ENCODE assay signal across 9 cellular contexts in genomic region chr17:80221401-80221800, GRCh38. TPM values are rescaled to one million over a fixed set of nuclear protein-coding genes. Genes with fewer than 3 reads are reported as not detected.
A peak's percentile ranks its signal among the peaks of the same experiment; 100 is the strongest.
DNase-seq lines count a peak whose midpoint lies in the region; ATAC-seq, FAIRE-seq and TF ChIP-seq lines count a peak whose summit lies in the region.
"Had no signal": no experiment of that assay in that cellular context is flagged by ENCODE, and none has a peak within 500 bp of the region (broad histone marks: within the 10 kb centered on the region; RNA-seq: fewer than 3 reads in every experiment).

No MANE protein-coding gene starts in this region.

- no peak overlapping the region for H3K27ac Mint-ChIP-seq in activated naive CD8-positive, alpha-beta T cell treated with anti-CD3 and anti-CD28 coated beads for 36 hours
- no peak overlapping the region for H3K27ac Mint-ChIP-seq in stimulated activated memory B cell treated with anti-CD40 and anti-IgM and Interleukin-4, amounts not matched to agents 10 μg/mL and 1 μg/mL and 100 μg/mL, for 72 hours

- FAIRE-seq in keratinocyte (lab: Jason Lieb, UNC) (no peak), small intestine (lab: Jason Lieb, UNC) (no peak)
- FAIRE-seq: islet of Langerhans had no signal

- dilution Hi-C loops in keratinocyte (cut with MboI; ENCODE audit: extremely low pct_ligation_motif_present, low sequenced_read_pairs): no loop called here

- H4K20me1 ChIP-seq in HCT116 (ENCODE audit: insufficient read depth) (no peaks in the 10 kb centered on the region), keratinocyte (ENCODE audit: control insufficient read depth, extremely low read depth, insufficient read depth, low read length) (no peaks in the 10 kb centered on the region)

- H3K4me1 Mint-ChIP-seq in activated naive CD8-positive, alpha-beta T cell treated with anti-CD3 and anti-CD28 coated beads for 36 hours: peaks cover 29% of the 10 kb centered on the region
- H3K4me1 Mint-ChIP-seq in stimulated activated memory B cell treated with anti-CD40 and anti-IgM and Interleukin-4, amounts not matched to agents 10 μg/mL and 1 μg/mL and 100 μg/mL, for 72 hours: peaks cover 40% of the 10 kb centered on the region

- peak overlapping the region; percentile 61 for H3K4me3 Mint-ChIP-seq in activated naive CD8-positive, alpha-beta T cell treated with anti-CD3 and anti-CD28 coated beads for 36 hours
- peak overlapping the region; percentile 66 for H3K4me3 Mint-ChIP-seq in stimulated activated memory B cell treated with anti-CD40 and anti-IgM and Interleukin-4, amounts not matched to agents 10 μg/mL and 1 μg/mL and 100 μg/mL, for 72 hours

- peak overlapping the region; percentile 31; the same call in 1 of the 2 replicates for H3K27ac ChIP-seq in HCT116 (ENCODE audit: low read depth, low read length)
- no peak overlapping the region for H3K27ac ChIP-seq in keratinocyte (ENCODE audit: control insufficient read depth, insufficient read depth, low read length)
- no peak overlapping the region for H3K27ac ChIP-seq in small intestine (ENCODE audit: low read depth in 1 of 2, low read length in 1 of 2)

- H3K9me1 ChIP-seq in keratinocyte (ENCODE audit: control insufficient read depth, extremely low read depth, insufficient read depth, low read length): no peaks in the 10 kb centered on the region

- H3K27me3 ChIP-seq in HCT116 (ENCODE audit: insufficient read depth, low read length): no peaks in the 10 kb centered on the region
- H3K27me3 ChIP-seq in keratinocyte (ENCODE audit: control insufficient read depth, extremely low read depth, insufficient read depth, low read length): no peaks in the 10 kb centered on the region
- H3K27me3 ChIP-seq in small intestine (ENCODE audit: control insufficient read depth in 2 of 2, insufficient read depth in 2 of 2, low read length in 2 of 2): no peaks in the 10 kb centered on the region

- no peaks in the 10 kb centered on the region for H3K9me3 ChIP-seq in HCT116 (ENCODE audit: control insufficient read depth in 1 of 2, insufficient read depth in 1 of 2, low read depth in 1 of 2, low read length in 2 of 2)
- no peaks in the 10 kb centered on the region for H3K9me3 ChIP-seq in keratinocyte (ENCODE audit: control insufficient read depth, low read depth, low read length)
- no peaks in the 10 kb centered on the region for H3K9me3 ChIP-seq in small intestine (ENCODE audit: control insufficient read depth, low read depth)

- TSS peak; percentile 36 for BruUV-seq in HCT116 (replicated peaks; lab: Mats Ljungman, UMichigan)

- peaks cover 8 to 15% of the 10 kb centered on the region in 2 experiments; a peak in 3 of 4 replicates for H3K4me1 ChIP-seq in HCT116 (ENCODE audit: control insufficient read depth in 1 of 2, insufficient read depth in 2 of 2, low read length in 2 of 2)
- peaks cover 7% of the 10 kb centered on the region for H3K4me1 ChIP-seq in keratinocyte (ENCODE audit: control insufficient read depth, extremely low read depth, insufficient read depth, low read length)
- H3K4me1 ChIP-seq in small intestine (ENCODE audit: control insufficient read depth in 2 of 2, insufficient read depth in 1 of 2, low read depth in 1 of 2, low read length in 1 of 2): peaks cover 2 to 3% of the 10 kb centered on the region in 2 donors

- no peaks in the 10 kb centered on the region for H3K27me3 Mint-ChIP-seq in activated naive CD8-positive, alpha-beta T cell treated with anti-CD3 and anti-CD28 coated beads for 36 hours
- H3K27me3 Mint-ChIP-seq in stimulated activated memory B cell treated with anti-CD40 and anti-IgM and Interleukin-4, amounts not matched to agents 10 μg/mL and 1 μg/mL and 100 μg/mL, for 72 hours: no peaks in the 10 kb centered on the region

- H3K36me3 Mint-ChIP-seq in activated naive CD8-positive, alpha-beta T cell treated with anti-CD3 and anti-CD28 coated beads for 36 hours: peaks cover 2% of the 10 kb centered on the region
- H3K36me3 Mint-ChIP-seq in stimulated activated memory B cell treated with anti-CD40 and anti-IgM and Interleukin-4, amounts not matched to agents 10 μg/mL and 1 μg/mL and 100 μg/mL, for 72 hours: peaks cover 26% of the 10 kb centered on the region

- TF ChIP-seq CTCF in HCT116 (IDR thresholded peaks at IDR 0.05 in 2 of 3, conservative IDR thresholded peaks at IDR 0.05 in 1 of 3; ENCODE audit: borderline replicate concordance in 1 of 3, insufficient read depth in 1 of 3, low read depth in 2 of 3, low read length in 2 of 3): no peak
- TF ChIP-seq CTCF in keratinocyte (optimal IDR thresholded peaks at IDR 0.05 in 1 of 3, IDR thresholded peaks at IDR 0.05 in 1 of 3, conservative IDR thresholded peaks at IDR 0.05 in 1 of 3; ENCODE audit: extremely low read depth in 1 of 3, insufficient read depth in 2 of 3, low read length in 3 of 3): no peak

- H2AFZ ChIP-seq in HCT116 (ENCODE audit: low read depth, low read length, poor library complexity, severe bottlenecking) (no peak overlapping the region), keratinocyte (ENCODE audit: control insufficient read depth, low read length) (no peak overlapping the region)

- ATAC-seq in HCT116: no peak
- ATAC-seq in stimulated activated memory B cell treated with anti-CD40 and anti-IgM and Interleukin-4, amounts not matched to agents 10 μg/mL and 1 μg/mL and 100 μg/mL, for 72 hours: no peak

- no peaks in the 10 kb centered on the region for H3K9me2 ChIP-seq in HCT116 (ENCODE audit: insufficient read depth)

- H3K4me3 ChIP-seq in HCT116 (replicated peaks in 1 of 2; ENCODE audit: low read depth in 1 of 2, low read length in 2 of 2) (peak overlapping the region; percentile 88 to 97), keratinocyte (ENCODE audit: control insufficient read depth in 2 of 3, extremely low read depth in 1 of 3, insufficient read depth in 2 of 3, low read depth in 1 of 3, low read length in 3 of 3) (peak overlapping the region in 1 of 3 experiments; percentile 75), small intestine (ENCODE audit: low read depth in 1 of 2, low read length in 2 of 2) (no peak overlapping the region)

- 80 to 86% (median 85%) methylated on average over 17 to 20 of the region's 20 CpGs for WGBS in small intestine, 3 donors

- no peak for TF ChIP-seq RAD21 in HCT116 (IDR thresholded peaks at IDR 0.05; ENCODE audit: low read depth)

- peaks cover 17% of the 10 kb centered on the region for H3K79me2 ChIP-seq in HCT116 (ENCODE audit: insufficient read depth, low read length)
- no peaks in the 10 kb centered on the region for H3K79me2 ChIP-seq in keratinocyte (ENCODE audit: control insufficient read depth, insufficient read depth, low read length)

- TF ChIP-seq POLR2A in HCT116 (IDR thresholded peaks at IDR 0.05; ENCODE audit: borderline replicate concordance, extremely low read depth, insufficient read depth, insufficient read length): no peak

- H3K9ac ChIP-seq in HCT116 (ENCODE audit: low read length) (peak overlapping the region; percentile 93; the same call in 1 of the 2 replicates), keratinocyte (ENCODE audit: control insufficient read depth, extremely low read depth, insufficient read depth, low read length) (no peak overlapping the region)

- POLR2A ChIA-PET in HCT116 (lab: Charles Lee): no interaction called here

- intact Hi-C loops in HCT116 (cut with micrococcal nuclease): no loop called here

- no peaks in the 10 kb centered on the region for H3K9me3 Mint-ChIP-seq in activated naive CD8-positive, alpha-beta T cell treated with anti-CD3 and anti-CD28 coated beads for 36 hours
- peaks cover 4% of the 10 kb centered on the region for H3K9me3 Mint-ChIP-seq in stimulated activated memory B cell treated with anti-CD40 and anti-IgM and Interleukin-4, amounts not matched to agents 10 μg/mL and 1 μg/mL and 100 μg/mL, for 72 hours

- DNase-seq in HCT116 (ENCODE audit: low read depth, low spot score): no peak
- no peak for DNase-seq in activated naive CD8-positive, alpha-beta T cell treated with anti-CD3 and anti-CD28 coated beads for 36 hours
- no peak for DNase-seq in keratinocyte (ENCODE audit: low read depth, low spot score)
- no peak for DNase-seq in small intestine
- no peak for DNase-seq in NCI-H2081 treated with DMSO at 0.1 percent for 48 hours (lab: John Stamatoyannopoulos, UW)
- DNase-seq in NCI-H345 (lab: John Stamatoyannopoulos, UW): no peak
- no peak for DNase-seq in NCI-H446 treated with DMSO at 0.1 percent for 48 hours (lab: John Stamatoyannopoulos, UW)

- RAD21 ChIA-PET in HCT116 (lab: Charles Lee; ENCODE audit: low non-redundant PET in 1 of 2, low total read pairs in 2 of 2, uncharacterized antibody in 2 of 2, unreplicated experiment in 2 of 2): no interaction called here

- CTCF ChIA-PET in HCT116 (lab: Charles Lee): no interaction called here

- peak overlapping the region; percentile 98 for H3K4me2 ChIP-seq in HCT116 (ENCODE audit: low read length)
- peak overlapping the region; percentile 56 for H3K4me2 ChIP-seq in keratinocyte (ENCODE audit: control insufficient read depth, extremely low read depth, insufficient read depth, low read depth, low read length)

- H3K36me3 ChIP-seq in HCT116 (ENCODE audit: control insufficient read depth in 1 of 2, insufficient read depth in 2 of 2, low read length in 2 of 2) (peaks cover 0 to 13% of the 10 kb centered on the region in 2 experiments; a peak in 1 of 4 replicates), keratinocyte (ENCODE audit: control insufficient read depth in 2 of 2, extremely low read depth in 1 of 2, insufficient read depth in 2 of 2, low read length in 2 of 2) (no peaks in the 10 kb centered on the region), small intestine (ENCODE audit: control insufficient read depth in 2 of 2, insufficient read depth in 2 of 2, low read length in 2 of 2) (no peaks in the 10 kb centered on the region)

RNA-seq across cellular contexts. Expression of gene SLC26A11, which starts 1.2 kb away (rescaled TPM):
- 17.7 TPM for total RNA-seq in HCT116 (2021; ENCODE audit: unreplicated experiment)
- polyA plus RNA-seq in HCT116 (2012): 11.2 and 13.1 TPM in 2 replicates
- total RNA-seq in activated naive CD8-positive, alpha-beta T cell treated with anti-CD3 and anti-CD28 coated beads for 36 hours: 1 to 10 TPM; 1.7 to 2.3 TPM
- polyA plus RNA-seq in keratinocyte: 2.2 to 4.7 TPM (median 3.0 TPM) in 3 replicates
- polyA plus RNA-seq in keratinocyte (2011; ENCODE audit: low read depth): 2.0 TPM
- polyA plus RNA-seq in keratinocyte (2011; cell fraction: cytosol; rRNA removed): 1.3 and 2.6 TPM in 2 replicates
- 15.7 and 21.6 TPM in 2 replicates for polyA plus RNA-seq in keratinocyte (2011; cell fraction: nucleus; rRNA removed)
- polyA plus RNA-seq in keratinocyte (2012; ENCODE audit: low replicate concordance): 3.8 and 5.7 TPM in 2 replicates
- 2.2 to 5.7 TPM (median 3.2 TPM) in 3 replicates for polyA minus RNA-seq in keratinocyte
- polyA minus RNA-seq in keratinocyte (2011; cell fraction: cytosol; rRNA and poly(A)+ RNA removed): 3.3 TPM
- polyA minus RNA-seq in keratinocyte (2011; cell fraction: nucleus; rRNA and poly(A)+ RNA removed): 11.2 and 12.5 TPM in 2 replicates
- 1 to 10 TPM; 7.3 to 8.7 (median 8.1) TPM for polyA plus RNA-seq in small intestine

RNA-seq across cellular contexts. Expression of gene SGSH, which starts 1.3 kb away (rescaled TPM):
- total RNA-seq in HCT116 (2021; ENCODE audit: unreplicated experiment): 34.4 TPM
- polyA plus RNA-seq in HCT116 (2012): 25.6 and 29.3 TPM in 2 replicates
- 1 to 10 TPM; 7.0 to 8.2 TPM for total RNA-seq in activated naive CD8-positive, alpha-beta T cell treated with anti-CD3 and anti-CD28 coated beads for 36 hours
- polyA plus RNA-seq in keratinocyte: 8.9 to 21.5 TPM (median 9.6 TPM) in 3 replicates
- polyA plus RNA-seq in keratinocyte (2011; ENCODE audit: low read depth): 7.2 TPM
- polyA plus RNA-seq in keratinocyte (2011; cell fraction: cytosol; rRNA removed): 5.2 and 9.1 TPM in 2 replicates
- polyA plus RNA-seq in keratinocyte (2011; cell fraction: nucleus; rRNA removed): 89.8 and 106 TPM in 2 replicates
- polyA plus RNA-seq in keratinocyte (2012; ENCODE audit: low replicate concordance): 11.3 and 23.7 TPM in 2 replicates
- polyA minus RNA-seq in keratinocyte: 10.0 to 31.6 TPM (median 10.1 TPM) in 3 replicates
- polyA minus RNA-seq in keratinocyte (2011; cell fraction: cytosol; rRNA and poly(A)+ RNA removed): 14.4 TPM
- polyA minus RNA-seq in keratinocyte (2011; cell fraction: nucleus; rRNA and poly(A)+ RNA removed): 28.7 and 33.2 TPM in 2 replicates
- polyA plus RNA-seq in small intestine: 10 to 100 TPM; 24.4 to 38.4 (median 30.6) TPM

RNA-seq across cellular contexts. Expression of gene RNF213, which starts 39.3 kb away (rescaled TPM):
- 44.5 TPM for total RNA-seq in HCT116 (2021; ENCODE audit: unreplicated experiment)
- 36.6 and 38.0 TPM in 2 replicates for polyA plus RNA-seq in HCT116 (2012)
- total RNA-seq in activated naive CD8-positive, alpha-beta T cell treated with anti-CD3 and anti-CD28 coated beads for 36 hours: 100 to 1,000 TPM; 109 TPM
- 21.0 to 34.1 TPM (median 24.4 TPM) in 3 replicates for polyA plus RNA-seq in keratinocyte
- polyA plus RNA-seq in keratinocyte (2011; ENCODE audit: low read depth): 23.0 TPM
- 13.2 and 15.6 TPM in 2 replicates for polyA plus RNA-seq in keratinocyte (2011; cell fraction: cytosol; rRNA removed)
- polyA plus RNA-seq in keratinocyte (2011; cell fraction: nucleus; rRNA removed): 131 and 145 TPM in 2 replicates
- 25.2 and 36.9 TPM in 2 replicates for polyA plus RNA-seq in keratinocyte (2012; ENCODE audit: low replicate concordance)
- 71.4 to 308 TPM (median 91.8 TPM) in 3 replicates for polyA minus RNA-seq in keratinocyte
- 36.4 TPM for polyA minus RNA-seq in keratinocyte (2011; cell fraction: cytosol; rRNA and poly(A)+ RNA removed)
- 154 and 249 TPM in 2 replicates for polyA minus RNA-seq in keratinocyte (2011; cell fraction: nucleus; rRNA and poly(A)+ RNA removed)
- polyA plus RNA-seq in small intestine: 10 to 100 TPM; 35.4 to 54.3 (median 51.6) TPM

RNA-seq across cellular contexts. Expression of gene CARD14, which starts 51.6 kb away (rescaled TPM):
- 0.25 TPM for total RNA-seq in HCT116 (2021; ENCODE audit: unreplicated experiment)
- 0.57 and 0.62 TPM in 2 replicates for polyA plus RNA-seq in HCT116 (2012)
- not detected for total RNA-seq in activated naive CD8-positive, alpha-beta T cell treated with anti-CD3 and anti-CD28 coated beads for 36 hours
- polyA plus RNA-seq in keratinocyte: 0.23 to 1.6 TPM (median 0.49 TPM) in 3 replicates
- 11.9 TPM for polyA plus RNA-seq in keratinocyte (2011; ENCODE audit: low read depth)
- 0.23 and 0.57 TPM in 2 replicates for polyA plus RNA-seq in keratinocyte (2011; cell fraction: cytosol; rRNA removed)
- polyA plus RNA-seq in keratinocyte (2011; cell fraction: nucleus; rRNA removed): 1.1 and 2.5 TPM in 2 replicates
- polyA plus RNA-seq in keratinocyte (2012; ENCODE audit: low replicate concordance): 0.40 and 9.8 TPM in 2 replicates
- polyA minus RNA-seq in keratinocyte: 0.73 to 0.74 TPM in 2 of 3 replicates, not detected in the other
- not detected for polyA minus RNA-seq in keratinocyte (2011; cell fraction: cytosol; rRNA and poly(A)+ RNA removed)
- polyA minus RNA-seq in keratinocyte (2011; cell fraction: nucleus; rRNA and poly(A)+ RNA removed): 1.3 and 2.2 TPM in 2 replicates
- 1 to 10 TPM in 2 of 3 donors, under 1 TPM in 1; 0.81 to 3.1 (median 1.3) TPM for polyA plus RNA-seq in small intestine

Comparison
In these comparisons a context has a peak if more than half of its experiments do, and no peak if none do; other contexts are left out.
1. H3K4me3 ChIP-seq: peak in HCT116 (2 of 2); none in small intestine (0 of 2).